ENCODE assay signal across 31 cellular contexts in the genomic region with DNA sequence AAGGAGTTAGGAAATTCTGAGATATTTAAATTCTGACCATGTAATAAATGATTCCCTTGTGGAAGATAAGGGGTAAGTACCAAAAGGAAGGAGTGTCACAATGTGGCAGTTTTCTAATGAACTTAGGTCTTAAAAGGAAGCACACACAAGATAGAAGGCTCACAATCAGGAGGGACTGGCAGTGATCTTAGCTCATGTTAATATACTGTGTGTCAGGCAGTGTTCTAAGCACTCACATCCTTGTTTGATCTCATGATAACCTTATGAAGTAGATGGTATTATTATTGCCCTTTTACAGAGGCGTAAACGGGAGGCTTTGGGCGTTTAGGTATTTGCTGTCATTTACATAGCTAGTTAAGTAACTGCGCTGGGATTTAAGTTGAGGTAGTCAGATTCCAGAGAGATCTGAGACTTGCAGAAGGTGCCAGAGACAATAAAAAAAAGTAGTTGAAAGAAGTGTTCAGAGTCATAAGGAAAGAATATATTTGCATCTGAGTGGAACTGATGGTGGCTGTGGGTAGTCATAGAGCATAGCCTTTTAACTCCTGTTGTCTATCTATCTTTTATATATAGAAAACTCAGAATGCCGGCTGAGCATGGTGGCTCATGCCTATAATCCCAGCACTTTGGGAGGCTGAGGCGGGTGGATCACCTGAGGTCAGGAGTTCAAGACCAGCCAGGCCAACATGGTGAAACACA.
DNase-seq lines count a peak whose midpoint lies in the region; ATAC-seq, FAIRE-seq and TF ChIP-seq lines count a peak whose summit lies in the region.
"Had no signal": no experiment of that assay in that cellular context is flagged by ENCODE, and none has a peak within 500 bp of the region (broad histone marks: within the 10 kb centered on the region; RNA-seq: fewer than 3 reads in every experiment).

No MANE protein-coding gene starts in this region.

- H3K79me1 ChIP-seq in H9 (ENCODE audit: insufficient read depth, low read depth, low read length, poor library complexity, severe bottlenecking) = peaks cover 7% of the 10 kb centered on the region

- H3K27me3 Mint-ChIP-seq in H9 (ENCODE audit: low read depth) (no peaks in the 10 kb centered on the region), T-helper 17 cell (peaks cover 10% of the 10 kb centered on the region)

- no peak overlapping the region for H3K14ac ChIP-seq in H9 (ENCODE audit: insufficient read depth, low read length)

- no peak for TF ChIP-seq CTCF in H9 (conservative IDR thresholded peaks at IDR 0.05)
- no peak for TF ChIP-seq CTCF in hepatocyte (IDR thresholded peaks at IDR 0.05; ENCODE audit: poor library complexity)

- H2BK20ac ChIP-seq in H9 (ENCODE audit: low read depth, low read length, poor library complexity, severe bottlenecking) = no peak overlapping the region

- H3K9ac ChIP-seq in H9 (ENCODE audit: extremely low read depth, insufficient read length, low read length) = no peak overlapping the region
- H3K9ac ChIP-seq: GM23248, neural progenitor cell, parathyroid adenoma had no signal

- no peak overlapping the region for H3K27ac ChIP-seq in H9 (ENCODE audit: insufficient read length, low read depth, low read length)
- H3K27ac ChIP-seq in hepatocyte = peak overlapping the region; percentile 78
- H3K27ac ChIP-seq: breast epithelium, GM23248, neural progenitor cell, parathyroid adenoma, right atrium auricular region, RWPE1, upper lobe of right lung, WERI-Rb-1 had no signal

- H3K27me3 ChIP-seq in H9 (ENCODE audit: insufficient read depth, low read length) = no peaks in the 10 kb centered on the region
- H3K27me3 ChIP-seq in hepatocyte = no peaks in the 10 kb centered on the region
- H3K27me3 ChIP-seq: breast epithelium, neural progenitor cell, right atrium auricular region, upper lobe of right lung had no signal

- H4K8ac ChIP-seq in H9 (replicated peaks; ENCODE audit: insufficient read length, low read depth, low read length) = no peak overlapping the region

- H3T11ph ChIP-seq in H9 (ENCODE audit: low read length) = no peak overlapping the region

- H3K9me3 ChIP-seq in H9 (ENCODE audit: control insufficient read depth, low read depth, low read length) (no peaks in the 10 kb centered on the region), T-helper 17 cell (ENCODE audit: control insufficient read depth, low read length, poor library complexity, severe bottlenecking) (no peaks in the 10 kb centered on the region), hepatocyte (ENCODE audit: low read depth) (no peaks in the 10 kb centered on the region)
- H3K9me3 ChIP-seq: breast epithelium, right atrium auricular region, upper lobe of right lung had no signal

- no peaks in the 10 kb centered on the region for H3K36me3 ChIP-seq in hepatocyte (replicated peaks; ENCODE audit: insufficient read depth, low read depth)
- H3K36me3 ChIP-seq: breast epithelium, neural progenitor cell, right atrium auricular region, upper lobe of right lung, WERI-Rb-1 had no signal

- no CpG with 5 or more reads among the region's 6 CpGs for WGBS in H9 (ENCODE audit: extremely low coverage, insufficient read length, low lambda C conversion rate)
- WGBS in hepatocyte (ENCODE audit: low lambda C conversion rate, missing lambda C conversion rate) = 47% methylated on average over 6 of the region's 6 CpGs

- ATAC-seq in T-helper 17 cell = no peak
- ATAC-seq: upper lobe of right lung had no signal

- H3K79me2 ChIP-seq in H9 (ENCODE audit: insufficient read depth, low read length) (peaks cover 12% of the 10 kb centered on the region; the same call in 1 of the 2 replicates), hepatocyte (peaks cover 87% of the 10 kb centered on the region)

- H3K9me3 Mint-ChIP-seq in H9 = no peaks in the 10 kb centered on the region
- H3K9me3 Mint-ChIP-seq: activated naive CD4-positive, alpha-beta T cell treated with anti-CD3 and anti-CD28 coated beads, Interleukin-2, amount 50 U/mL, for 72 hours; activated T-helper 1 cell treated with anti-CD3 and anti-CD28 coated beads, Interleukin-12 subunit alpha, Interleukin-12 subunit beta, Interleukin-2, Interleukin-4 antibody, amounts not matched to agents 30 ng/mL and 10 ng/mL and 1 ng/mL, durations not matched to agents 14 hours and 24 hours and 36 hours; CD8-positive, alpha-beta memory T cell; neural progenitor cell; T-helper 2 cell treated with Interferon-gamma antibody and Interleukin-4, amounts not matched to agents 5 μg/mL and 100 μg/mL, for 36 hours had no signal

- no peaks in the 10 kb centered on the region for H3K9me2 ChIP-seq in hepatocyte (replicated peaks; ENCODE audit: insufficient read depth)

- H3K18ac ChIP-seq in H9 (ENCODE audit: insufficient read length, low read depth, low read length) = no peak overlapping the region

- no peak overlapping the region for H3K4ac ChIP-seq in H9 (ENCODE audit: low read depth, low read length)

- H3K36me3 Mint-ChIP-seq in H9 (ENCODE audit: insufficient read depth in 1 of 3, low read depth in 3 of 3) (no peaks in the 10 kb centered on the region), T-helper 17 cell (ENCODE audit: low read depth) (peaks cover 2% of the 10 kb centered on the region)
- H3K36me3 Mint-ChIP-seq: activated naive CD4-positive, alpha-beta T cell treated with anti-CD3 and anti-CD28 coated beads, Interleukin-2, amount 50 U/mL, for 72 hours; CD8-positive, alpha-beta memory T cell; neural progenitor cell had no signal

- H3K23ac ChIP-seq in H9 (ENCODE audit: insufficient read length, low read depth, low read length) = no peak overlapping the region

- H2BK15ac ChIP-seq in H9 (ENCODE audit: low read depth, low read length) = no peak overlapping the region

- no peak overlapping the region for H3K56ac ChIP-seq in H9 (ENCODE audit: insufficient read length, low read depth, low read length)

- H3K4me1 Mint-ChIP-seq in H9 = peaks cover 32 to 46% of the 10 kb centered on the region in 2 experiments
- peaks cover 7% of the 10 kb centered on the region for H3K4me1 Mint-ChIP-seq in T-helper 17 cell
- H3K4me1 Mint-ChIP-seq: CD8-positive, alpha-beta memory T cell had no signal

- no peak overlapping the region for H2BK120ac ChIP-seq in H9 (ENCODE audit: low read depth, low read length, poor library complexity, severe bottlenecking)

- H3K27ac Mint-ChIP-seq in H9 = peak overlapping the region; percentile 10 to 94 (median 65); a peak in 6 of 7 replicates
- peak overlapping the region; percentile 48 for H3K27ac Mint-ChIP-seq in T-helper 17 cell
- H3K27ac Mint-ChIP-seq: activated T-helper 1 cell treated with anti-CD3 and anti-CD28 coated beads, Interleukin-12 subunit alpha, Interleukin-12 subunit beta, Interleukin-2, Interleukin-4 antibody, amounts not matched to agents 30 ng/mL and 10 ng/mL and 1 ng/mL, durations not matched to agents 14 hours and 24 hours and 36 hours; B cell; T-helper 2 cell treated with Interferon-gamma antibody and Interleukin-4, amounts not matched to agents 5 μg/mL and 100 μg/mL, for 36 hours had no signal

- no peak overlapping the region for H3K4me3 ChIP-seq in hepatocyte
- H3K4me3 ChIP-seq: breast epithelium, GM23248, lung, neural progenitor cell, right atrium auricular region, upper lobe of right lung had no signal

- H2BK12ac ChIP-seq in H9 (ENCODE audit: insufficient read length, low read depth, low read length) = no peak overlapping the region

- no peak overlapping the region for H2BK5ac ChIP-seq in H9 (ENCODE audit: insufficient read length, low read length)

- DNase-seq in GM18507 (ENCODE audit: extremely low spot score, insufficient read length, low read depth) (no peak), H9 (no peak), T-helper 17 cell (no peak), hepatocyte (ENCODE audit: low spot score) (peak; percentile 44), NCI-H510A treated with DMSO at 0.1 percent for 48 hours (lab: John Stamatoyannopoulos, UW) (no peak), Kasumi-1 (lab: John Stamatoyannopoulos, UW) (no peak), frontal cortex (ENCODE audit: low spot score in 2 of 2) (no peak), midbrain (lab: John Stamatoyannopoulos, UW) (no peak)
- DNase-seq: activated CD4-positive, alpha-beta T cell treated with anti-CD3 and anti-CD28 coated beads, Interleukin-2, amount 50 U/mL, for 48 hours; activated CD8-positive, alpha-beta memory T cell treated with anti-CD3 and anti-CD28 coated beads, Interleukin-2, amount 50 U/mL, for 4 hours; CD8-positive, alpha-beta memory T cell; effector memory CD4-positive, alpha-beta T cell; erythroblast; GM23248; head of caudate nucleus; NCI-H146; NCI-H2107; NCI-H446; stimulated activated CD4-positive, alpha-beta T cell treated with anti-CD3 and anti-CD28 coated beads, Interleukin-2, amount 100 ng/mL, for 48 hours; upper lobe of right lung; WERI-Rb-1 had no signal

- H3K23me2 ChIP-seq in H9 (ENCODE audit: insufficient read length, low read depth, low read length, poor library complexity, severe bottlenecking) = no peaks in the 10 kb centered on the region

- H4K91ac ChIP-seq in H9 (ENCODE audit: insufficient read length, low read depth, low read length) = no peak overlapping the region

- no peak overlapping the region for H2AFZ ChIP-seq in H9 (ENCODE audit: low read length)
- H2AFZ ChIP-seq in hepatocyte = no peak overlapping the region
- H2AFZ ChIP-seq: GM23248, neural progenitor cell, parathyroid adenoma had no signal

- peak; percentile 15 for FAIRE-seq in GM18507 (lab: Jason Lieb, UNC)
- FAIRE-seq in frontal cortex (lab: Jason Lieb, UNC) = no peak

- no peaks in the 10 kb centered on the region for H4K20me1 ChIP-seq in H9 (ENCODE audit: control insufficient read depth, insufficient read depth, insufficient read length)
- H4K20me1 ChIP-seq in hepatocyte (ENCODE audit: insufficient read depth, poor library complexity, severe bottlenecking) = no peaks in the 10 kb centered on the region

- H3K4me3 Mint-ChIP-seq in H9 (no peak overlapping the region), T-helper 17 cell (peak overlapping the region; percentile 37)
- H3K4me3 Mint-ChIP-seq: activated T-helper 1 cell treated with anti-CD3 and anti-CD28 coated beads, Interleukin-12 subunit alpha, Interleukin-12 subunit beta, Interleukin-2, Interleukin-4 antibody, amounts not matched to agents 30 ng/mL and 10 ng/mL and 1 ng/mL, durations not matched to agents 14 hours and 24 hours and 36 hours; B cell; CD8-positive, alpha-beta memory T cell; neural progenitor cell; T-helper 2 cell treated with Interferon-gamma antibody and Interleukin-4, amounts not matched to agents 5 μg/mL and 100 μg/mL, for 36 hours had no signal

- no peak overlapping the region for H2AK5ac ChIP-seq in H9 (ENCODE audit: insufficient read length, low read length)

- peaks cover 14% of the 10 kb centered on the region for H3K4me1 ChIP-seq in H9 (ENCODE audit: insufficient read depth, low read length)
- H3K4me1 ChIP-seq in hepatocyte (ENCODE audit: insufficient read depth) = peaks cover 25% of the 10 kb centered on the region
- H3K4me1 ChIP-seq: breast epithelium, right atrium auricular region had no signal

- H4K5ac ChIP-seq in H9 (ENCODE audit: insufficient read length, low read depth, low read length) = no peak overlapping the region

- H3K4me2 ChIP-seq in H9 (ENCODE audit: insufficient read depth, insufficient read length, low read length) = no peak overlapping the region
- peak overlapping the region; percentile 28 for H3K4me2 ChIP-seq in hepatocyte
- H3K4me2 ChIP-seq: neural progenitor cell had no signal
